In genomic region chr10:25339966-25340365, GRCh38 we compare ENCODE assay signal across 27 cellular contexts.
"Had no signal": no experiment of that assay in that cellular context is flagged by ENCODE, and none has a peak within 500 bp of the region (broad histone marks: within the 10 kb centered on the region; RNA-seq: fewer than 3 reads in every experiment).

No MANE protein-coding gene starts in this region.

- DNase-seq: colonic mucosa; cortex of kidney; dermis blood vessel endothelial cell; dorsolateral prefrontal cortex; effector CD4-positive, alpha-beta T cell; effector CD8-positive, alpha-beta T cell; effector memory CD4-positive, alpha-beta T cell; effector memory CD8-positive, alpha-beta T cell; endodermal cell; erythroblast; esophagus squamous epithelium; foreskin fibroblast; foreskin keratinocyte; foreskin melanocyte; gastrocnemius medialis; glutamatergic neuron; head of caudate nucleus; heart left ventricle; heart right ventricle had no signal

- H3K27me3 ChIP-seq: colonic mucosa, dorsolateral prefrontal cortex, esophagus muscularis mucosa, esophagus squamous epithelium, foreskin keratinocyte, gastrocnemius medialis, gastroesophageal sphincter, heart left ventricle, heart right ventricle, hepatocyte had no signal

- H3K9me3 ChIP-seq: colonic mucosa, esophagus muscularis mucosa, esophagus squamous epithelium, gastrocnemius medialis, gastroesophageal sphincter, heart left ventricle, heart right ventricle had no signal

- H3K36me3 ChIP-seq: colonic mucosa, esophagus muscularis mucosa, esophagus squamous epithelium, gastrocnemius medialis, gastroesophageal sphincter, heart left ventricle, heart right ventricle had no signal

- H3K27ac ChIP-seq: colonic mucosa, coronary artery, dorsolateral prefrontal cortex, epithelial cell of prostate, esophagus muscularis mucosa, esophagus squamous epithelium, foreskin keratinocyte, gastrocnemius medialis, gastroesophageal sphincter, heart left ventricle, heart right ventricle, hepatocyte had no signal

- FAIRE-seq: endometrium, endothelial cell of umbilical vein, frontal cortex had no signal

- H3K4me1 ChIP-seq: colonic mucosa, esophagus muscularis mucosa, esophagus squamous epithelium, foreskin keratinocyte, gastrocnemius medialis, gastroesophageal sphincter, heart left ventricle, heart right ventricle had no signal

- H3K4me3 ChIP-seq: colonic mucosa, coronary artery, dorsolateral prefrontal cortex, esophagus muscularis mucosa, esophagus squamous epithelium, gastrocnemius medialis, gastroesophageal sphincter, heart left ventricle, heart right ventricle, hepatocyte had no signal
